In the genomic region with DNA sequence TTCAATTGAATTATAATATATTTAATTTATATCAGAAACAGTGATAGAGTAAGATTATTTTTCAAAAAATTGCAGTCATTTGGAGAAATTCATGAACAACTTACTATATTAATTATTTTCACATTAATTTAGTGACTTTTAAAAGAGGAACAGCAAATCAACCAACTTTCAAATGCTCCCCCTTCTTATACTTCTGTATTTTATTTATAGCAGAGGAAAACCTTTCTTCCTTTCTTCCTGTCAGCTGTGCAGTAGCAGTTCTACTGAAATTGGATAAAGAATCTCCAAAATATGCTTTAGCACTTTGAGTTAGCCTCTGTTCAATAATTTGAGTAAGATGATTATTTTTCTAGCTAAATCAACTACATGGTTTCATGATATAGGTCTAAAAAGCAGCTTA, we compare ENCODE assay signal across 1 cellular context.
TF ChIP-seq lines count a peak whose summit lies in the region.

No MANE protein-coding gene starts in this region.

TF ChIP-seq in GM23338, 12 proteins besides CTCF, POLR2A, EP300 and RAD21 (continued from another document):
- TF ChIP-seq, protein P1, sequence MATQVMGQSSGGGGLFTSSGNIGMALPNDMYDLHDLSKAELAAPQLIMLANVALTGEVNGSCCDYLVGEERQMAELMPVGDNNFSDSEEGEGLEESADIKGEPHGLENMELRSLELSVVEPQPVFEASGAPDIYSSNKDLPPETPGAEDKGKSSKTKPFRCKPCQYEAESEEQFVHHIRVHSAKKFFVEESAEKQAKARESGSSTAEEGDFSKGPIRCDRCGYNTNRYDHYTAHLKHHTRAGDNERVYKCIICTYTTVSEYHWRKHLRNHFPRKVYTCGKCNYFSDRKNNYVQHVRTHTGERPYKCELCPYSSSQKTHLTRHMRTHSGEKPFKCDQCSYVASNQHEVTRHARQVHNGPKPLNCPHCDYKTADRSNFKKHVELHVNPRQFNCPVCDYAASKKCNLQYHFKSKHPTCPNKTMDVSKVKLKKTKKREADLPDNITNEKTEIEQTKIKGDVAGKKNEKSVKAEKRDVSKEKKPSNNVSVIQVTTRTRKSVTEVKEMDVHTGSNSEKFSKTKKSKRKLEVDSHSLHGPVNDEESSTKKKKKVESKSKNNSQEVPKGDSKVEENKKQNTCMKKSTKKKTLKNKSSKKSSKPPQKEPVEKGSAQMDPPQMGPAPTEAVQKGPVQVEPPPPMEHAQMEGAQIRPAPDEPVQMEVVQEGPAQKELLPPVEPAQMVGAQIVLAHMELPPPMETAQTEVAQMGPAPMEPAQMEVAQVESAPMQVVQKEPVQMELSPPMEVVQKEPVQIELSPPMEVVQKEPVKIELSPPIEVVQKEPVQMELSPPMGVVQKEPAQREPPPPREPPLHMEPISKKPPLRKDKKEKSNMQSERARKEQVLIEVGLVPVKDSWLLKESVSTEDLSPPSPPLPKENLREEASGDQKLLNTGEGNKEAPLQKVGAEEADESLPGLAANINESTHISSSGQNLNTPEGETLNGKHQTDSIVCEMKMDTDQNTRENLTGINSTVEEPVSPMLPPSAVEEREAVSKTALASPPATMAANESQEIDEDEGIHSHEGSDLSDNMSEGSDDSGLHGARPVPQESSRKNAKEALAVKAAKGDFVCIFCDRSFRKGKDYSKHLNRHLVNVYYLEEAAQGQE (IDR thresholded peaks at IDR 0.05; ENCODE audit: unreplicated experiment) = no peak
- TF ChIP-seq POLR2AphosphoS5 (IDR thresholded peaks at IDR 0.05; ENCODE audit: low read depth) (no peak), EZH2 (IDR thresholded peaks at IDR 0.05; ENCODE audit: low read depth, unreplicated experiment) (no peak), NANOG (IDR thresholded peaks at IDR 0.05; ENCODE audit: borderline replicate concordance) (no peak), JUNB (IDR thresholded peaks at IDR 0.05; ENCODE audit: unreplicated experiment) (no peak), CREB1 (CRISPR knock-in tag; IDR thresholded peaks at IDR 0.05; ENCODE audit: low read depth) (no peak), ZNF331 (CRISPR knock-in tag; IDR thresholded peaks at IDR 0.05; ENCODE audit: low read depth) (no peak), STAT1 (IDR thresholded peaks at IDR 0.05; ENCODE audit: unreplicated experiment) (no peak)
- TF ChIP-seq, protein P2, sequence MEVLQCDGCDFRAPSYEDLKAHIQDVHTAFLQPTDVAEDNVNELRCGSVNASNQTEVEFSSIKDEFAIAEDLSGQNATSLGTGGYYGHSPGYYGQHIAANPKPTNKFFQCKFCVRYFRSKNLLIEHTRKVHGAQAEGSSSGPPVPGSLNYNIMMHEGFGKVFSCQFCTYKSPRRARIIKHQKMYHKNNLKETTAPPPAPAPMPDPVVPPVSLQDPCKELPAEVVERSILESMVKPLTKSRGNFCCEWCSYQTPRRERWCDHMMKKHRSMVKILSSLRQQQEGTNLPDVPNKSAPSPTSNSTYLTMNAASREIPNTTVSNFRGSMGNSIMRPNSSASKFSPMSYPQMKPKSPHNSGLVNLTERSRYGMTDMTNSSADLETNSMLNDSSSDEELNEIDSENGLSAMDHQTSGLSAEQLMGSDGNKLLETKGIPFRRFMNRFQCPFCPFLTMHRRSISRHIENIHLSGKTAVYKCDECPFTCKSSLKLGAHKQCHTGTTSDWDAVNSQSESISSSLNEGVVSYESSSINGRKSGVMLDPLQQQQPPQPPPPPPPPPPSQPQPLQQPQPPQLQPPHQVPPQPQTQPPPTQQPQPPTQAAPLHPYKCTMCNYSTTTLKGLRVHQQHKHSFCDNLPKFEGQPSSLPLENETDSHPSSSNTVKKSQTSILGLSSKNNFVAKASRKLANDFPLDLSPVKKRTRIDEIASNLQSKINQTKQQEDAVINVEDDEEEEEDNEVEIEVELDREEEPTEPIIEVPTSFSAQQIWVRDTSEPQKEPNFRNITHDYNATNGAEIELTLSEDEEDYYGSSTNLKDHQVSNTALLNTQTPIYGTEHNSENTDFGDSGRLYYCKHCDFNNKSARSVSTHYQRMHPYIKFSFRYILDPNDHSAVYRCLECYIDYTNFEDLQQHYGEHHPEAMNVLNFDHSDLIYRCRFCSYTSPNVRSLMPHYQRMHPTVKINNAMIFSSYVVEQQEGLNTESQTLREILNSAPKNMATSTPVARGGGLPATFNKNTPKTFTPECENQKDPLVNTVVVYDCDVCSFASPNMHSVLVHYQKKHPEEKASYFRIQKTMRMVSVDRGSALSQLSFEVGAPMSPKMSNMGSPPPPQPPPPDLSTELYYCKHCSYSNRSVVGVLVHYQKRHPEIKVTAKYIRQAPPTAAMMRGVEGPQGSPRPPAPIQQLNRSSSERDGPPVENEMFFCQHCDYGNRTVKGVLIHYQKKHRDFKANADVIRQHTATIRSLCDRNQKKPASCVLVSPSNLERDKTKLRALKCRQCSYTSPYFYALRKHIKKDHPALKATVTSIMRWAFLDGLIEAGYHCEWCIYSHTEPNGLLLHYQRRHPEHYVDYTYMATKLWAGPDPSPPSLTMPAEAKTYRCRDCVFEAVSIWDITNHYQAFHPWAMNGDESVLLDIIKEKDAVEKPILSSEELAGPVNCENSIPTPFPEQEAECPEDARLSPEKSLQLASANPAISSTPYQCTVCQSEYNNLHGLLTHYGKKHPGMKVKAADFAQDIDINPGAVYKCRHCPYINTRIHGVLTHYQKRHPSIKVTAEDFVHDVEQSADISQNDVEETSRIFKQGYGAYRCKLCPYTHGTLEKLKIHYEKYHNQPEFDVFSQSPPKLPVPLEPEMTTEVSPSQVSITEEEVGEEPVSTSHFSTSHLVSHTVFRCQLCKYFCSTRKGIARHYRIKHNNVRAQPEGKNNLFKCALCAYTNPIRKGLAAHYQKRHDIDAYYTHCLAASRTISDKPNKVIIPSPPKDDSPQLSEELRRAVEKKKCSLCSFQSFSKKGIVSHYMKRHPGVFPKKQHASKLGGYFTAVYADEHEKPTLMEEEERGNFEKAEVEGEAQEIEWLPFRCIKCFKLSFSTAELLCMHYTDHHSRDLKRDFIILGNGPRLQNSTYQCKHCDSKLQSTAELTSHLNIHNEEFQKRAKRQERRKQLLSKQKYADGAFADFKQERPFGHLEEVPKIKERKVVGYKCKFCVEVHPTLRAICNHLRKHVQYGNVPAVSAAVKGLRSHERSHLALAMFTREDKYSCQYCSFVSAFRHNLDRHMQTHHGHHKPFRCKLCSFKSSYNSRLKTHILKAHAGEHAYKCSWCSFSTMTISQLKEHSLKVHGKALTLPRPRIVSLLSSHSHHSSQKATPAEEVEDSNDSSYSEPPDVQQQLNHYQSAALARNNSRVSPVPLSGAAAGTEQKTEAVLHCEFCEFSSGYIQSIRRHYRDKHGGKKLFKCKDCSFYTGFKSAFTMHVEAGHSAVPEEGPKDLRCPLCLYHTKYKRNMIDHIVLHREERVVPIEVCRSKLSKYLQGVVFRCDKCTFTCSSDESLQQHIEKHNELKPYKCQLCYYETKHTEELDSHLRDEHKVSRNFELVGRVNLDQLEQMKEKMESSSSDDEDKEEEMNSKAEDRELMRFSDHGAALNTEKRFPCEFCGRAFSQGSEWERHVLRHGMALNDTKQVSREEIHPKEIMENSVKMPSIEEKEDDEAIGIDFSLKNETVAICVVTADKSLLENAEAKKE (CRISPR knock-in tag; IDR thresholded peaks at IDR 0.05) = no peak
